29 cellular contexts compared by ENCODE assay signal in genomic region chr1:227368009-227368408, GRCh38.
"Had no signal": no experiment of that assay in that cellular context is flagged by ENCODE, and none has a peak within 500 bp of the region (broad histone marks: within the 10 kb centered on the region; RNA-seq: fewer than 3 reads in every experiment).

No MANE protein-coding gene starts in this region.

- H3K27me3 Mint-ChIP-seq: stimulated activated memory B cell treated with anti-CD40 and anti-IgM and Interleukin-4, amounts not matched to agents 10 μg/mL and 1 μg/mL and 100 μg/mL, for 72 hours; stimulated activated naive CD8-positive, alpha-beta T cell treated with anti-CD3 and anti-CD28 coated beads, Interleukin-15, amount 100 ng/mL, for 72 hours; stimulated activated naive CD8-positive, alpha-beta T cell treated with anti-CD3 and anti-CD28 coated beads, Interleukin-15, Interleukin-2, amounts not matched to agents 100 ng/mL and 50 ng/mL, for 24 hours; type B pancreatic cell had no signal

- H3K27me3 ChIP-seq: stomach, suprapubic skin, testis, thyroid gland, tibial artery, tibial nerve, transverse colon, upper lobe of left lung, upper lobe of right lung, uterus, vagina had no signal

- H3K27ac Mint-ChIP-seq: stimulated activated effector memory CD8-positive, alpha-beta T cell treated with anti-CD3 and anti-CD28 coated beads, Interleukin-12 subunit alpha, Interleukin-12 subunit beta, amount 100 ng/mL, for 72 hours; stimulated activated memory B cell treated with anti-CD40 and anti-IgM and Interleukin-4, amounts not matched to agents 10 μg/mL and 1 μg/mL and 100 μg/mL, for 72 hours; stimulated activated naive B cell treated with anti-CD40 and anti-IgM and Interleukin-4, amounts not matched to agents 10 μg/mL and 1 μg/mL and 100 μg/mL, for 72 hours; stimulated activated naive CD8-positive, alpha-beta T cell treated with anti-CD3 and anti-CD28 coated beads, Interleukin-15, amount 100 ng/mL, for 72 hours; stimulated activated naive CD8-positive, alpha-beta T cell treated with anti-CD3 and anti-CD28 coated beads, Interleukin-15, Interleukin-2, amounts not matched to agents 100 ng/mL and 50 ng/mL, for 24 hours; type B pancreatic cell had no signal

- H3K9me3 ChIP-seq: stomach, suprapubic skin, testis, thoracic aorta, thyroid gland, tibial artery, tibial nerve, transverse colon, upper lobe of left lung, upper lobe of right lung, uterus, vagina had no signal

- H3K36me3 Mint-ChIP-seq: stimulated activated effector memory CD8-positive, alpha-beta T cell treated with anti-CD3 and anti-CD28 coated beads, Interleukin-12 subunit alpha, Interleukin-12 subunit beta, amount 100 ng/mL, for 72 hours; stimulated activated memory B cell treated with anti-CD40 and anti-IgM and Interleukin-4, amounts not matched to agents 10 μg/mL and 1 μg/mL and 100 μg/mL, for 72 hours; stimulated activated naive B cell treated with anti-CD40 and anti-IgM and Interleukin-4, amounts not matched to agents 10 μg/mL and 1 μg/mL and 100 μg/mL, for 72 hours; type B pancreatic cell had no signal

- H3K9me3 Mint-ChIP-seq: stimulated activated effector memory CD8-positive, alpha-beta T cell treated with anti-CD3 and anti-CD28 coated beads, Interleukin-12 subunit alpha, Interleukin-12 subunit beta, amount 100 ng/mL, for 72 hours; stimulated activated memory B cell treated with anti-CD40 and anti-IgM and Interleukin-4, amounts not matched to agents 10 μg/mL and 1 μg/mL and 100 μg/mL, for 72 hours; stimulated activated naive B cell treated with anti-CD40 and anti-IgM and Interleukin-4, amounts not matched to agents 10 μg/mL and 1 μg/mL and 100 μg/mL, for 72 hours; stimulated activated naive CD8-positive, alpha-beta T cell treated with anti-CD3 and anti-CD28 coated beads, Interleukin-15, amount 100 ng/mL, for 72 hours; stimulated activated naive CD8-positive, alpha-beta T cell treated with anti-CD3 and anti-CD28 coated beads, Interleukin-15, Interleukin-2, amounts not matched to agents 100 ng/mL and 50 ng/mL, for 24 hours; type B pancreatic cell had no signal

- FAIRE-seq: urothelium cell line had no signal

- H3K27ac ChIP-seq: stomach, suprapubic skin, testis, thoracic aorta, thyroid gland, tibial artery, tibial nerve, transverse colon, upper lobe of left lung, upper lobe of right lung, uterus, vagina had no signal

- DNase-seq: stimulated activated CD4-positive, alpha-beta T cell treated with anti-CD3 and anti-CD28 coated beads, Interleukin-2, amount 100 ng/mL, for 48 hours; stimulated activated CD4-positive, alpha-beta T cell treated with anti-CD3 and anti-CD28 coated beads, Interleukin-4, amount 100 ng/mL, for 1 hour; stimulated activated CD4-positive, alpha-beta T cell treated with anti-CD3 and anti-CD28 coated beads, Interleukin-4, amount 100 ng/mL, for 24 hours; stimulated activated CD4-positive, alpha-beta T cell treated with anti-CD3 and anti-CD28 coated beads, Interleukin-4, amount 100 ng/mL, for 4 hours; stimulated activated CD8-positive, alpha-beta memory T cell treated with anti-CD3 and anti-CD28 coated beads, Interleukin-4, amount 100 ng/mL, for 48 hours; stimulated activated naive B cell treated with anti-CD40 and anti-IgM and Interleukin-4, amounts not matched to agents 10 μg/mL and 1 μg/mL and 100 μg/mL, for 72 hours; stimulated activated naive CD4-positive, alpha-beta T cell; stimulated activated naive CD4-positive, alpha-beta T cell treated with Interleukin-2 at 50 U/mL for 16 hours; stimulated activated naive CD8-positive, alpha-beta T cell treated with anti-CD3 and anti-CD28 coated beads, Interleukin-15, amount 100 ng/mL, for 72 hours; stimulated activated naive CD8-positive, alpha-beta T cell treated with anti-CD3 and anti-CD28 coated beads, Interleukin-15, Interleukin-2, amounts not matched to agents 100 U/mL and 50 U/mL, for 24 hours; stomach; substantia nigra; testis; thyroid gland; tibial artery; transverse colon; trophoblast cell; upper lobe of left lung; upper lobe of right lung; uterus had no signal

- H3K4me1 ChIP-seq: suprapubic skin, tibial nerve, upper lobe of left lung, upper lobe of right lung, uterus, vagina had no signal

- H3K36me3 ChIP-seq: stomach, suprapubic skin, thoracic aorta, thyroid gland, tibial artery, tibial nerve, transverse colon, upper lobe of left lung, upper lobe of right lung, uterus, vagina had no signal

- H3K4me1 Mint-ChIP-seq: stimulated activated effector memory CD8-positive, alpha-beta T cell treated with anti-CD3 and anti-CD28 coated beads, Interleukin-12 subunit alpha, Interleukin-12 subunit beta, amount 100 ng/mL, for 72 hours; stimulated activated memory B cell treated with anti-CD40 and anti-IgM and Interleukin-4, amounts not matched to agents 10 μg/mL and 1 μg/mL and 100 μg/mL, for 72 hours; stimulated activated naive B cell treated with anti-CD40 and anti-IgM and Interleukin-4, amounts not matched to agents 10 μg/mL and 1 μg/mL and 100 μg/mL, for 72 hours; stimulated activated naive CD8-positive, alpha-beta T cell treated with anti-CD3 and anti-CD28 coated beads, Interleukin-15, amount 100 ng/mL, for 72 hours had no signal

- H3K4me3 Mint-ChIP-seq: stimulated activated effector memory CD8-positive, alpha-beta T cell treated with anti-CD3 and anti-CD28 coated beads, Interleukin-12 subunit alpha, Interleukin-12 subunit beta, amount 100 ng/mL, for 72 hours; stimulated activated memory B cell treated with anti-CD40 and anti-IgM and Interleukin-4, amounts not matched to agents 10 μg/mL and 1 μg/mL and 100 μg/mL, for 72 hours; stimulated activated naive B cell treated with anti-CD40 and anti-IgM and Interleukin-4, amounts not matched to agents 10 μg/mL and 1 μg/mL and 100 μg/mL, for 72 hours; stimulated activated naive CD8-positive, alpha-beta T cell treated with anti-CD3 and anti-CD28 coated beads, Interleukin-15, amount 100 ng/mL, for 72 hours; stimulated activated naive CD8-positive, alpha-beta T cell treated with anti-CD3 and anti-CD28 coated beads, Interleukin-15, Interleukin-2, amounts not matched to agents 100 ng/mL and 50 ng/mL, for 24 hours; type B pancreatic cell had no signal

- ATAC-seq: stimulated activated effector memory CD8-positive, alpha-beta T cell treated with anti-CD3 and anti-CD28 coated beads, Interleukin-12 subunit alpha, Interleukin-12 subunit beta, amount 100 ng/mL, for 72 hours; stimulated activated memory B cell treated with anti-CD40 and anti-IgM and Interleukin-4, amounts not matched to agents 10 μg/mL and 1 μg/mL and 100 μg/mL, for 72 hours; stimulated activated naive B cell treated with anti-CD40 and anti-IgM and Interleukin-4, amounts not matched to agents 10 μg/mL and 1 μg/mL and 100 μg/mL, for 72 hours; stimulated activated naive CD8-positive, alpha-beta T cell treated with anti-CD3 and anti-CD28 coated beads, Interleukin-15, amount 100 ng/mL, for 72 hours; stimulated activated naive CD8-positive, alpha-beta T cell treated with anti-CD3 and anti-CD28 coated beads, Interleukin-15, Interleukin-2, amounts not matched to agents 100 U/mL and 50 U/mL, for 24 hours; upper lobe of right lung had no signal

- H3K4me3 ChIP-seq: stomach, suprapubic skin, testis, thoracic aorta, thyroid gland, tibial artery, tibial nerve, transverse colon, upper lobe of left lung, upper lobe of right lung, uterus, vagina had no signal
